23 cellular contexts compared by ENCODE assay signal in the genomic region with DNA sequence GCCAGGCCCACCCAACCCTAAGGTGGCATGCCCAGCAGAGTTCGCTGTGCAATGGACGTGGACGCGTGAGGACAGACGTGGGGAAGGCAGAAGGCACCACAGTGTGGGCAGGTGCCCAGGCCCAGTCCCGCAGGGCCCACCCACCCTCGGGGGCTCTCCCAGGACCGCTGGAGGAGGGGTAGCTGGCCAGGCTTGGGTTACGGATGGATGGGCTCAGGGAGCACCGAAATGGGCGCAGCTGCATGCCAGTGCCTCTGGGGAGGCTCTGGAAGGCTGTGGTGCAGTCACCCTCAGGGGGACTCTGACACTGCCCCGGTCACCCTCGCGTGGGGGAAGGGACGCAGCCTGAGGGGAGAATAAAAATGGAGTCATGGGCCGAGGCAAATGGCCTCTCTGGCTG. TPM values are rescaled to one million over a fixed set of nuclear protein-coding genes. Genes with fewer than 3 reads are reported as not detected.
"Had no signal": no experiment of that assay in that cellular context is flagged by ENCODE, and none has a peak within 500 bp of the region (broad histone marks: within the 10 kb centered on the region; RNA-seq: fewer than 3 reads in every experiment).

No MANE protein-coding gene starts in this region.

- DNase-seq: activated CD4-positive, alpha-beta T cell treated with anti-CD3 and anti-CD28 coated beads for 1 hour; activated CD4-positive, alpha-beta T cell treated with anti-CD3 and anti-CD28 coated beads, Interleukin-2, amount 50 U/mL, for 1 hour; activated T-cell treated with anti-CD3 and anti-CD28 coated beads, Interleukin-2, amount 50 U/mL, for 1 hour; colonic mucosa; dorsolateral prefrontal cortex; effector memory CD8-positive, alpha-beta T cell; glutamatergic neuron; left ventricle myocardium inferior; midbrain; natural killer cell; nucleus accumbens; sigmoid colon; stimulated activated CD4-positive, alpha-beta T cell treated with anti-CD3 and anti-CD28 coated beads, Interleukin-15, amount 100 ng/mL, for 24 hours; stimulated activated naive B cell treated with anti-CD40 and anti-IgM and Interleukin-4, amounts not matched to agents 10 μg/mL and 1 μg/mL and 100 μg/mL, for 72 hours; T-helper 1 cell had no signal

- H3K27me3 ChIP-seq: colonic mucosa, dorsolateral prefrontal cortex, esophagus muscularis mucosa, hepatocyte, sigmoid colon, upper lobe of left lung had no signal

- H3K27ac ChIP-seq: colonic mucosa, esophagus muscularis mucosa, hepatocyte, left ventricle myocardium inferior, parathyroid adenoma, sigmoid colon, thoracic aorta, upper lobe of left lung had no signal

- H3K27ac Mint-ChIP-seq: activated naive CD8-positive, alpha-beta T cell; stimulated activated naive B cell treated with anti-CD40 and anti-IgM and Interleukin-4, amounts not matched to agents 10 μg/mL and 1 μg/mL and 100 μg/mL, for 72 hours had no signal

- H3K4me3 ChIP-seq: colonic mucosa, dorsolateral prefrontal cortex, esophagus muscularis mucosa, hepatocyte, left ventricle myocardium inferior, sigmoid colon, smooth muscle cell, thoracic aorta, upper lobe of left lung had no signal

- ATAC-seq: effector memory CD8-positive, alpha-beta T cell had no signal

- H3K27me3 Mint-ChIP-seq: activated naive CD8-positive, alpha-beta T cell; effector memory CD8-positive, alpha-beta T cell had no signal

- H3K4me3 Mint-ChIP-seq: activated naive CD8-positive, alpha-beta T cell; natural killer cell had no signal

- H3K9me3 ChIP-seq: colonic mucosa, sigmoid colon, thoracic aorta had no signal

- H3K4me1 ChIP-seq: colonic mucosa, esophagus muscularis mucosa, left ventricle myocardium inferior, parathyroid adenoma, sigmoid colon, upper lobe of left lung had no signal

- H3K36me3 Mint-ChIP-seq: activated naive CD8-positive, alpha-beta T cell; natural killer cell had no signal

RNA-seq across cellular contexts. Expression of a gene that starts 13.8 kb away (rescaled TPM):
- total RNA-seq: endothelial cell of umbilical vein, esophagus muscularis mucosa, left ventricle myocardium inferior, sigmoid colon, smooth muscle cell, thoracic aorta had no signal
- polyA plus RNA-seq: endothelial cell of umbilical vein had no signal
